Comparison of ENCODE assay signal across 8 cellular contexts in the genomic region with DNA sequence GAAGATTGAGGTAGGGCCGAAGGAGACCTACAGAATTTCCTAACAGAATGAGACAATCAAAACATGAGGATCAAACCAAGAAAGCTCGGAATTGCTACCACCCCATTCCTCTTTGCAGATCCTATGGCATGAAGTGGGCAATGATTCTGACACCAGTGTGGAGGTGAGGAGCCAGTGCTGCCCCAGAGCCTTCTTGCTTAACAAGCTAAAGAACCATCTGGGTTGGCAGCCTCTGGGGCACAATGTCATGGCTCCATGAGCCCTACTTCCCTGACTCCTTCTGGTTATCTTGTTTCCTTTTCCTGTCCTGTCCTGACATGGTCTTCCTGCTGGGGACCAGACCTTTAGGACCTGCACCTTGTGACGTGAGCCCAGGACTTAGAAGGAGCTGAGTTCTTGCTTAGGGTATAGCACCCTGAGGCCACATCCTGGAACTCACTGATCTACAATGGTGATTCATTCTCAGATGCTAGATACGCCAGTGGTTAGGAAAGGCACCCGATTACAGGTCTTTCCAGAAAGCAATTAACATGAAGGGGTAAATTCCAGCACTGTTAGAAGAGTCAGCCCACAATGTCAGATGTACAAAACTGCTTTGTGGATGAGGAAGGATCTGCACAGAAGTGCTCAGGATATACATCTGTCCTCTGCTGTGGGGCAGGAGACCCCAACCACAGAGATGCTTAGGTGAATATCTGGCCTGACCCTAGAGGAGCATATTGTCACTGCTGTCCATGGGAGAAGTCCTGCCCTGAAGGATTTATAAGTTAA.
DNase-seq lines count a peak whose midpoint lies in the region; ATAC-seq and TF ChIP-seq lines count a peak whose summit lies in the region.

No MANE protein-coding gene starts in this region.

- intact Hi-C loops in mucosa of descending colon (cut with DNase I, micrococcal nuclease): no loop called here
- intact Hi-C loops in vagina (cut with DNase I): loop anchor here (10.0 kb wide), 1 partner anchor 74 kb away; no protein-coding TSS in a partner anchor

- POLR2A ChIA-PET in GM10248 (lab: Yijun Ruan, JAX): no interaction called here

- no peak for TF ChIP-seq POLR2A in vagina (IDR thresholded peaks at IDR 0.05)

- ATAC-seq in mucosa of descending colon: peak; percentile 62

- H3K4me1 ChIP-seq in mucosa of descending colon (ENCODE audit: low read depth) (no peaks in the 10 kb centered on the region), vagina (peaks cover 11% of the 10 kb centered on the region)

- H3K4me3 ChIP-seq in mucosa of descending colon: no peak overlapping the region
- H3K4me3 ChIP-seq in vagina: no peak overlapping the region

- H3K9me3 ChIP-seq in mucosa of descending colon (no peaks in the 10 kb centered on the region), vagina (no peaks in the 10 kb centered on the region)

- peak overlapping the region; percentile 12 for H3K27ac ChIP-seq in vagina

- peak; percentile 27 for DNase-seq in activated naive CD4-positive, alpha-beta T cell treated with Interleukin-2 at 50 U/mL for 16 hours
- DNase-seq in activated naive CD4-positive, alpha-beta T cell treated with anti-CD3 and anti-CD28 coated beads, Interleukin-2, amount 50 U/mL, for 16 hours: no peak
- DNase-seq in astrocyte of the hippocampus (ENCODE audit: low read depth, low spot score) (peak; percentile 79), mucosa of descending colon (no peak), vagina (ENCODE audit: extremely low spot score in 2 of 2) (no peak), GM10248 (ENCODE audit: extremely low spot score) (no peak), NCI-H774 (lab: John Stamatoyannopoulos, UW) (no peak), NCI-H2029 (lab: John Stamatoyannopoulos, UW) (no peak)

- H3K27me3 ChIP-seq in vagina: no peaks in the 10 kb centered on the region

- no peak for TF ChIP-seq CTCF in mucosa of descending colon (IDR thresholded peaks at IDR 0.05)
- no peak for TF ChIP-seq CTCF in vagina (IDR thresholded peaks at IDR 0.05)
- TF ChIP-seq CTCF in GM10248 (IDR thresholded peaks at IDR 0.05; ENCODE audit: control extremely low read depth, extremely low read depth, low read depth, missing control alignments): no peak

- H3K36me3 ChIP-seq in mucosa of descending colon (ENCODE audit: low read depth) (no peaks in the 10 kb centered on the region), vagina (no peaks in the 10 kb centered on the region)

- CTCF ChIA-PET in GM10248 (lab: Yijun Ruan, JAX): interaction anchor here (0.9 to 1.9 kb wide), 8 partner anchors 9 to 67 kb away, joined by 3 to 8 read pairs (median 3); no protein-coding TSS in a partner anchor

Comparison
In these comparisons a context has a peak if more than half of its experiments do, and no peak if none do; other contexts are left out.
1. DNase-seq: peak in activated naive CD4-positive, alpha-beta T cell treated with Interleukin-2 at 50 U/mL for 16 hours (single experiment) and astrocyte of the hippocampus (single experiment); none in activated naive CD4-positive, alpha-beta T cell treated with anti-CD3 and anti-CD28 coated beads, Interleukin-2, amount 50 U/mL, for 16 hours (single experiment), mucosa of descending colon (0 of 3), vagina (0 of 2), GM10248 (single experiment), NCI-H774 (single experiment) and NCI-H2029 (single experiment).